1 cellular context compared by ENCODE assay signal in genomic region chr1:11719313-11720032, GRCh38.
TF ChIP-seq lines count a peak whose summit lies in the region.

No MANE protein-coding gene starts in this region.

TF ChIP-seq in A549, 52 proteins besides CTCF, POLR2A, EP300 and RAD21 (continued from another document):
- no peak for TF ChIP-seq BCL3 (IDR thresholded peaks at IDR 0.05)
- TF ChIP-seq HOXA7 (CRISPR knock-in tag; IDR thresholded peaks at IDR 0.05) = no peak
- TF ChIP-seq HMGXB4 (CRISPR knock-in tag; IDR thresholded peaks at IDR 0.05; ENCODE audit: borderline replicate concordance) = no peak
- TF ChIP-seq, protein P1, sequence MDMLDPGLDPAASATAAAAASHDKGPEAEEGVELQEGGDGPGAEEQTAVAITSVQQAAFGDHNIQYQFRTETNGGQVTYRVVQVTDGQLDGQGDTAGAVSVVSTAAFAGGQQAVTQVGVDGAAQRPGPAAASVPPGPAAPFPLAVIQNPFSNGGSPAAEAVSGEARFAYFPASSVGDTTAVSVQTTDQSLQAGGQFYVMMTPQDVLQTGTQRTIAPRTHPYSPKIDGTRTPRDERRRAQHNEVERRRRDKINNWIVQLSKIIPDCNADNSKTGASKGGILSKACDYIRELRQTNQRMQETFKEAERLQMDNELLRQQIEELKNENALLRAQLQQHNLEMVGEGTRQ (IDR thresholded peaks at IDR 0.05) = no peak
- TF ChIP-seq MAX (IDR thresholded peaks at IDR 0.05) = peak; percentile 69
- no peak for TF ChIP-seq KDM1A (IDR thresholded peaks at IDR 0.05; ENCODE audit: low read depth)
- TF ChIP-seq RARB (CRISPR knock-in tag; IDR thresholded peaks at IDR 0.05) = no peak
- no peak for TF ChIP-seq MYC (IDR thresholded peaks at IDR 0.05; ENCODE audit: borderline replicate concordance, low read length)
- TF ChIP-seq MAFK (IDR thresholded peaks at IDR 0.05; ENCODE audit: partially characterized antibody) = no peak
- TF ChIP-seq, protein P2, sequence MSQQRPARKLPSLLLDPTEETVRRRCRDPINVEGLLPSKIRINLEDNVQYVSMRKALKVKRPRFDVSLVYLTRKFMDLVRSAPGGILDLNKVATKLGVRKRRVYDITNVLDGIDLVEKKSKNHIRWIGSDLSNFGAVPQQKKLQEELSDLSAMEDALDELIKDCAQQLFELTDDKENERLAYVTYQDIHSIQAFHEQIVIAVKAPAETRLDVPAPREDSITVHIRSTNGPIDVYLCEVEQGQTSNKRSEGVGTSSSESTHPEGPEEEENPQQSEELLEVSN (IDR thresholded peaks at IDR 0.05; ENCODE audit: borderline replicate concordance, low read depth) = peak; percentile 61; the same call in 1 of the 2 replicates
- TF ChIP-seq PHF8 (IDR thresholded peaks at IDR 0.05; ENCODE audit: borderline replicate concordance, low read depth) = no peak
- TF ChIP-seq CHD4 (IDR thresholded peaks at IDR 0.05; ENCODE audit: borderline replicate concordance) = no peak
- peak; percentile 75 for TF ChIP-seq SMC3 (IDR thresholded peaks at IDR 0.05)
- TF ChIP-seq BHLHE40 (IDR thresholded peaks at IDR 0.05; ENCODE audit: low read depth, low read length) = no peak
- TF ChIP-seq SREBF2 (IDR thresholded peaks at IDR 0.05) = no peak
